In the genomic region with DNA sequence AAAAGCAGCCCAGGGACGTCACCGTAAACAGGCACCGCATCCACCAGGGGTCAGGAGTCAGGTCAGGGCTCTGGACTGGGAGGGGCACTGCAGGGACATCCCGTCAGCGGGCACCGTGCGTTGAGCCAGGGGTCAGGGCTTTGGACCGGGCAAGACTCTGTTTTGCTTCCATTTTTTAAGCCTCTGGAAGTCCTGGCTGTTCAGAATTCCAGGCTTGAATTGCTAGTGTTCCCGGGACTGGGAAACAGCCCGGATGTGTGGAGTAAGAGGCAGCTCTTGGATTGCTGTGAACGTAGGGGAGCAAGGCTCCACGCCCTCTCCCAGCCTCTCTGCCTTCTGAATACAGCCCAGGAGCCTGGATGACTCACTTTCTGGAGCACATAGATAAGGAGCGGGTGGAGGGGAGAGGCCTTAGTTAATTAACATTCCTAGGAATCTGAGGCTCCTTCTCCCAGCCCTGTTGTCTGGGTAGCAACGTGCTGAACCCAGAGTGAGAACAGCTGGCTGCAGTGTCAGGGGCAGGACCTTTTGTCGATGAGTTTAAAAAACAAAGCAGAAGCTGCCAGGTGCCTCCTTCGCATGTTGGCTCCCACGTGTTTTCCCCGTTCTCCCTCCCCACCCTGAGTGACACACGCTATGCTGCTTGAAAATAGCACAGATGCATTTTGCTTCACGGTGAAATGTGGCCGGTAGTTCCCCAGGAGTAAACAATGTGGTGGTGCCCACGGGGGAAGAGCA, we compare ENCODE assay signal across 7 cellular contexts. TPM values are rescaled to one million over a fixed set of nuclear protein-coding genes. Genes with fewer than 3 reads are reported as not detected.
DNase-seq lines count a peak whose midpoint lies in the region; ATAC-seq and TF ChIP-seq lines count a peak whose summit lies in the region.

No MANE protein-coding gene starts in this region.

- peak; percentile 96 for ATAC-seq in left colon
- ATAC-seq in stimulated activated naive B cell treated with anti-CD40 and anti-IgM and Interleukin-4, amounts not matched to agents 10 μg/mL and 1 μg/mL and 100 μg/mL, for 72 hours (replicated peaks) = peak; percentile 95 to 96

- in situ Hi-C loops in HAP-1 (cut with MboI; ENCODE audit: low sequenced_read_pairs) = no loop called here

- intact Hi-C loops in left colon (cut with DNase I, micrococcal nuclease) = no loop called here
- intact Hi-C loops in CD14-positive monocyte (cut with micrococcal nuclease) = no loop called here

- H3K9me3 ChIP-seq in HAP-1 = no peaks in the 10 kb centered on the region; the same call in 1 of the 2 replicates

- H3K27ac ChIP-seq in cingulate gyrus (ENCODE audit: low read depth, low read length) = peak overlapping the region; percentile 78

- H3K27me3 Mint-ChIP-seq in stimulated activated naive B cell treated with anti-CD40 and anti-IgM and Interleukin-4, amounts not matched to agents 10 μg/mL and 1 μg/mL and 100 μg/mL, for 72 hours = no peaks in the 10 kb centered on the region
- peaks cover 0 to 3% (median 2%) of the 10 kb centered on the region in 3 donors for H3K27me3 Mint-ChIP-seq in CD14-positive monocyte (ENCODE audit: low read depth in 3 of 3)

- no peaks in the 10 kb centered on the region for H3K36me3 ChIP-seq in HAP-1 (replicated peaks)

- peak overlapping the region; percentile 51 for H3K27ac Mint-ChIP-seq in stimulated activated naive B cell treated with anti-CD40 and anti-IgM and Interleukin-4, amounts not matched to agents 10 μg/mL and 1 μg/mL and 100 μg/mL, for 72 hours
- peak overlapping the region in 1 of 7 donors; percentile 68 for H3K27ac Mint-ChIP-seq in CD14-positive monocyte

- no peak for TF ChIP-seq CTCF in CD14-positive monocyte (IDR thresholded peaks at IDR 0.05)

- H3K4me3 Mint-ChIP-seq in stimulated activated naive B cell treated with anti-CD40 and anti-IgM and Interleukin-4, amounts not matched to agents 10 μg/mL and 1 μg/mL and 100 μg/mL, for 72 hours = peak overlapping the region in 1 of 2 donors; percentile 4
- no peak overlapping the region for H3K4me3 Mint-ChIP-seq in CD14-positive monocyte

- H3K27me3 ChIP-seq in HAP-1 (ENCODE audit: low read depth) = no peaks in the 10 kb centered on the region

- peaks cover 22 to 28% of the 10 kb centered on the region in 2 donors for H3K36me3 Mint-ChIP-seq in stimulated activated naive B cell treated with anti-CD40 and anti-IgM and Interleukin-4, amounts not matched to agents 10 μg/mL and 1 μg/mL and 100 μg/mL, for 72 hours
- H3K36me3 Mint-ChIP-seq in CD14-positive monocyte = peaks cover 16 to 42% of the 10 kb centered on the region in 2 donors

- H3K4me3 ChIP-seq in HAP-1 = no peak overlapping the region

- H3K4me1 ChIP-seq in HAP-1 = peaks cover 5% of the 10 kb centered on the region

- DNase-seq in GDM1 (lab: John Stamatoyannopoulos, UW) (peak; percentile 27), HAP-1 (ENCODE audit: low spot score in 2 of 2) (peak; percentile 79 to 84), NCI-H524 (lab: John Stamatoyannopoulos, UW) (peak; percentile 44 to 85), left colon (peak; percentile 63 to 81), CD14-positive monocyte (ENCODE audit: low spot score) (no peak)
- peak; percentile 64 for DNase-seq in stimulated activated naive B cell treated with anti-CD40 and anti-IgM and Interleukin-4, amounts not matched to agents 10 μg/mL and 1 μg/mL and 100 μg/mL, for 72 hours

- peaks cover 26 to 49% of the 10 kb centered on the region in 2 donors for H3K4me1 Mint-ChIP-seq in stimulated activated naive B cell treated with anti-CD40 and anti-IgM and Interleukin-4, amounts not matched to agents 10 μg/mL and 1 μg/mL and 100 μg/mL, for 72 hours
- H3K4me1 Mint-ChIP-seq in CD14-positive monocyte = peaks cover 17% of the 10 kb centered on the region

- H3K9me3 Mint-ChIP-seq in stimulated activated naive B cell treated with anti-CD40 and anti-IgM and Interleukin-4, amounts not matched to agents 10 μg/mL and 1 μg/mL and 100 μg/mL, for 72 hours = no peaks in the 10 kb centered on the region
- no peaks in the 10 kb centered on the region for H3K9me3 Mint-ChIP-seq in CD14-positive monocyte

RNA-seq across cellular contexts. Expression of gene ATP11A, which starts 21.9 kb away (rescaled TPM):
- 10 to 100 TPM; 12.4 to 22.7 TPM for total RNA-seq in left colon
- 1 to 10 TPM; 7.2 to 7.6 TPM for polyA plus RNA-seq in CD14-positive monocyte
